In genomic region chr16:11799509-11800384, GRCh38 we compare ENCODE assay signal across 10 cellular contexts. TPM values are rescaled to one million over a fixed set of nuclear protein-coding genes. Genes with fewer than 3 reads are reported as not detected.
DNase-seq lines count a peak whose midpoint lies in the region; ATAC-seq and TF ChIP-seq lines count a peak whose summit lies in the region.
"Had no signal": no experiment of that assay in that cellular context is flagged by ENCODE, and none has a peak within 500 bp of the region (broad histone marks: within the 10 kb centered on the region; RNA-seq: fewer than 3 reads in every experiment).

No MANE protein-coding gene starts in this region.

- H3K27me3 ChIP-seq in HL-60 (ENCODE audit: insufficient read depth, poor library complexity, severe bottlenecking) (no peaks in the 10 kb centered on the region), mesendoderm (ENCODE audit: insufficient read depth, low read length, poor library complexity) (no peaks in the 10 kb centered on the region)

- no peak overlapping the region for H3K23ac ChIP-seq in mesendoderm (ENCODE audit: low read length)

- no peak overlapping the region for H3K4me3 ChIP-seq in HL-60 (replicated peaks; ENCODE audit: insufficient read depth, low read length)
- H3K4me3 ChIP-seq in mesendoderm (ENCODE audit: low read length) = no peak overlapping the region

- H3K4me3 Mint-ChIP-seq in activated T-helper 1 cell treated with anti-CD3 and anti-CD28 coated beads, Interleukin-12 subunit alpha, Interleukin-12 subunit beta, Interleukin-2, Interleukin-4 antibody, amounts not matched to agents 30 ng/mL and 10 ng/mL and 1 ng/mL, durations not matched to agents 14 hours and 24 hours and 36 hours = peak overlapping the region; percentile 92

- H2AK5ac ChIP-seq in mesendoderm (ENCODE audit: low read length) = no peak overlapping the region

- H3K4me2 ChIP-seq in mesendoderm (ENCODE audit: low read length) = no peak overlapping the region

- peaks cover 2% of the 10 kb centered on the region for H3K4me1 ChIP-seq in mesendoderm (ENCODE audit: control insufficient read depth, low read depth, low read length)

- H3K36me3 Mint-ChIP-seq in activated T-helper 1 cell treated with anti-CD3 and anti-CD28 coated beads, Interleukin-12 subunit alpha, Interleukin-12 subunit beta, Interleukin-2, Interleukin-4 antibody, amounts not matched to agents 30 ng/mL and 10 ng/mL and 1 ng/mL, durations not matched to agents 14 hours and 24 hours and 36 hours (ENCODE audit: low read depth) = peaks cover 27% of the 10 kb centered on the region

- peaks cover 20% of the 10 kb centered on the region for H3K79me2 ChIP-seq in mesendoderm (ENCODE audit: control insufficient read depth, insufficient read depth, low read length)

- H3K4ac ChIP-seq in mesendoderm (ENCODE audit: low read depth, low read length) = no peak overlapping the region

- no peak for ATAC-seq in HG02759 (IDR thresholded peaks at IDR 0.05; ENCODE audit: unreplicated experiment)
- ATAC-seq: esophagus mucosa had no signal

- no peak overlapping the region for H2BK15ac ChIP-seq in mesendoderm (replicated peaks; ENCODE audit: low read depth)

- H3K27ac ChIP-seq in HL-60 (replicated peaks) (peak overlapping the region; percentile 54), mesendoderm (ENCODE audit: low read depth, low read length) (no peak overlapping the region)

- no peak overlapping the region for H3K18ac ChIP-seq in mesendoderm (ENCODE audit: low read length)

- no peak overlapping the region for H4K5ac ChIP-seq in mesendoderm (ENCODE audit: low read length)

- H3K9ac ChIP-seq in mesendoderm (ENCODE audit: low read length) = no peak overlapping the region

- H3K56ac ChIP-seq in mesendoderm (ENCODE audit: low read length) = no peak overlapping the region

- H2BK5ac ChIP-seq in mesendoderm (ENCODE audit: low read length) = no peak overlapping the region

- H3K9me3 Mint-ChIP-seq in activated T-helper 1 cell treated with anti-CD3 and anti-CD28 coated beads, Interleukin-12 subunit alpha, Interleukin-12 subunit beta, Interleukin-2, Interleukin-4 antibody, amounts not matched to agents 30 ng/mL and 10 ng/mL and 1 ng/mL, durations not matched to agents 14 hours and 24 hours and 36 hours = no peaks in the 10 kb centered on the region

- H3K36me3 ChIP-seq in mesendoderm (ENCODE audit: control insufficient read depth, insufficient read depth, low read length) = no peaks in the 10 kb centered on the region

- no CpG with 5 or more reads among the region's 14 CpGs for WGBS in mesendoderm (ENCODE audit: extremely low coverage, insufficient coverage, low lambda C conversion rate)

- H3K4me1 Mint-ChIP-seq in activated T-helper 1 cell treated with anti-CD3 and anti-CD28 coated beads, Interleukin-12 subunit alpha, Interleukin-12 subunit beta, Interleukin-2, Interleukin-4 antibody, amounts not matched to agents 30 ng/mL and 10 ng/mL and 1 ng/mL, durations not matched to agents 14 hours and 24 hours and 36 hours (ENCODE audit: low read depth) = peaks cover 54% of the 10 kb centered on the region

- H2BK120ac ChIP-seq in mesendoderm (ENCODE audit: low read depth, low read length) = no peak overlapping the region

- TF ChIP-seq CTCF in HL-60 (IDR thresholded peaks at IDR 0.05; ENCODE audit: insufficient read depth, low read length) = no peak

- peak overlapping the region; percentile 94 for H3K27ac Mint-ChIP-seq in activated T-helper 1 cell treated with anti-CD3 and anti-CD28 coated beads, Interleukin-12 subunit alpha, Interleukin-12 subunit beta, Interleukin-2, Interleukin-4 antibody, amounts not matched to agents 30 ng/mL and 10 ng/mL and 1 ng/mL, durations not matched to agents 14 hours and 24 hours and 36 hours

- DNase-seq in CD1c-positive myeloid dendritic cell (ENCODE audit: extremely low spot score) = peak; percentile 69
- peak in 1 of 2 experiments; percentile 57 for DNase-seq in HL-60 (ENCODE audit: low read depth in 1 of 2, low spot score in 1 of 2)
- DNase-seq in activated T-helper 1 cell treated with anti-CD3 and anti-CD28 coated beads, Interleukin-12 subunit alpha, Interleukin-12 subunit beta, Interleukin-2, Interleukin-4 antibody, amounts not matched to agents 30 ng/mL and 10 ng/mL and 1 ng/mL, durations not matched to agents 14 hours and 24 hours and 36 hours (ENCODE audit: low spot score) = peak; percentile 47
- peak; percentile 45 for DNase-seq in mesendoderm
- no peak for DNase-seq in HPDE6-E6E7 (ENCODE audit: extremely low spot score)
- no peak for DNase-seq in kidney tubule cell (ENCODE audit: low spot score)
- DNase-seq in NCI-H2081 treated with DMSO at 0.1 percent for 48 hours (lab: John Stamatoyannopoulos, UW) = no peak
- DNase-seq: GDM1 had no signal

- H3K79me1 ChIP-seq in mesendoderm (ENCODE audit: low read length) = peaks cover 7% of the 10 kb centered on the region

- H4K8ac ChIP-seq in mesendoderm (ENCODE audit: low read depth, low read length) = no peak overlapping the region

- intact Hi-C loops in activated T-helper 1 cell treated with anti-CD3 and anti-CD28 coated beads, Interleukin-12 subunit alpha, Interleukin-12 subunit beta, Interleukin-2, Interleukin-4 antibody, amounts not matched to agents 30 ng/mL and 10 ng/mL and 1 ng/mL, durations not matched to agents 14 hours and 24 hours and 36 hours (cut with micrococcal nuclease) = loop anchor here (5.0 kb wide), 3 partner anchors 237 to 857 kb away; partner anchors contain the start of genes CLEC16A and DEXI

- no peaks in the 10 kb centered on the region for H3K27me3 Mint-ChIP-seq in activated T-helper 1 cell treated with anti-CD3 and anti-CD28 coated beads, Interleukin-12 subunit alpha, Interleukin-12 subunit beta, Interleukin-2, Interleukin-4 antibody, amounts not matched to agents 30 ng/mL and 10 ng/mL and 1 ng/mL, durations not matched to agents 14 hours and 24 hours and 36 hours (ENCODE audit: insufficient read depth)

RNA-seq across cellular contexts. Expression of gene ZC3H7A, which starts 2.7 kb away (rescaled TPM):
- 71.0 and 78.9 TPM in 2 replicates for total RNA-seq in activated T-helper 1 cell treated with anti-CD3 and anti-CD28 coated beads, Interleukin-12 subunit alpha, Interleukin-12 subunit beta, Interleukin-2, Interleukin-4 antibody, amounts not matched to agents 30 ng/mL and 10 ng/mL and 1 ng/mL, durations not matched to agents 14 hours and 24 hours and 36 hours
- 37.5 TPM for polyA plus RNA-seq in mesendoderm (2013, experiment 1 of 2)
- polyA plus RNA-seq in mesendoderm (2013, experiment 2 of 2) = 36.2 TPM

RNA-seq across cellular contexts. Expression of gene RSL1D1, which starts 51.6 kb away (rescaled TPM):
- total RNA-seq in activated T-helper 1 cell treated with anti-CD3 and anti-CD28 coated beads, Interleukin-12 subunit alpha, Interleukin-12 subunit beta, Interleukin-2, Interleukin-4 antibody, amounts not matched to agents 30 ng/mL and 10 ng/mL and 1 ng/mL, durations not matched to agents 14 hours and 24 hours and 36 hours = 345 and 369 TPM in 2 replicates
- 422 TPM for polyA plus RNA-seq in mesendoderm (2013, experiment 1 of 2)
- polyA plus RNA-seq in mesendoderm (2013, experiment 2 of 2) = 428 TPM

RNA-seq across cellular contexts. Expression of gene TXNDC11, which starts 57.1 kb away (rescaled TPM):
- 52.7 and 55.9 TPM in 2 replicates for total RNA-seq in activated T-helper 1 cell treated with anti-CD3 and anti-CD28 coated beads, Interleukin-12 subunit alpha, Interleukin-12 subunit beta, Interleukin-2, Interleukin-4 antibody, amounts not matched to agents 30 ng/mL and 10 ng/mL and 1 ng/mL, durations not matched to agents 14 hours and 24 hours and 36 hours
- 12.0 TPM for polyA plus RNA-seq in mesendoderm (2013, experiment 1 of 2)
- 13.0 TPM for polyA plus RNA-seq in mesendoderm (2013, experiment 2 of 2)

Comparison
In these comparisons a context has a peak if more than half of its experiments do, and no peak if none do; other contexts are left out.
1. DNase-seq: peak in CD1c-positive myeloid dendritic cell (single experiment), activated T-helper 1 cell treated with anti-CD3 and anti-CD28 coated beads, Interleukin-12 subunit alpha, Interleukin-12 subunit beta, Interleukin-2, Interleukin-4 antibody, amounts not matched to agents 30 ng/mL and 10 ng/mL and 1 ng/mL, durations not matched to agents 14 hours and 24 hours and 36 hours (single experiment) and mesendoderm (single experiment); none in HPDE6-E6E7 (single experiment), kidney tubule cell (single experiment) and NCI-H2081 treated with DMSO at 0.1 percent for 48 hours (single experiment).